In the genomic region with DNA sequence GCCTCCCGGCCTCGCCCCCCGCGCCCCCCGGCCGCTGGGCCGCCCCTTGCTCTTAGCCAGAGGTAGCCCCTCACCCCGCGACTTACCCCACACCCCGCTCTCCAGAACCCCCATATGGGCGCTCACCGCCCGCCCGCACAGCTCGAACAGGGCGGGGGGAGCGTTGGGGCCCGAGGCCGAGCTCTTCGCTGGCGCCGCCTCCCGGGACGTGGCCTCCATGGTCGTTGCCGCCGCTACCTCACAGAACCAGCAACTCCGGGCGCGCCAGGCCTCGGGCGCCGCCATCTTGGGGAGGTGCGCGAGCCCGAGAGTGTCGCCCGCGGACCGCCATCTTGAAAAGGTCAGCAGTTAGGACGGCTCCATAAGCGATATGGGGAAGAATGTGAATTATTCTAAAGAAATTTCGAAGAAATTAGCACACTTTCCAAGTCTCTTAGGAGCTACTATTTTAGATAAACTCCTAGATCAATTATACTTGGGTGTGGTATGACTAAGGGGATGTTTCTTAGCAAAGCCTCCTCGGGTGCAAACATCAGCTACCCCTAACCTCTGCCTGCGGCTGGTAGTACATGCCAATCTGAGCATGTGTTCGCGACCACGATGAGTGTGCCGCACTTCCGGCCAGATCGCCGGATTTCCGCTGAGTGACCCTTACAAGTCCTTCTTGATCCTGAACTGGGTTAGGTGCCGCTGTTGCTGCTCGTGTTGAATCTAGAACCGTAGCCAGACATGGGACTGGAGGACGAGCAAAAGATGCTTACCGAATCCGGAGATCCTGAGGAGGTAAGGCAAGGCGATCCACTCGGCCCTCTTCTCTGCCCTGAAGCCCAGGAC, we compare ENCODE assay signal across 1 cellular context.
TF ChIP-seq lines count a peak whose summit lies in the region.

A gene with protein sequence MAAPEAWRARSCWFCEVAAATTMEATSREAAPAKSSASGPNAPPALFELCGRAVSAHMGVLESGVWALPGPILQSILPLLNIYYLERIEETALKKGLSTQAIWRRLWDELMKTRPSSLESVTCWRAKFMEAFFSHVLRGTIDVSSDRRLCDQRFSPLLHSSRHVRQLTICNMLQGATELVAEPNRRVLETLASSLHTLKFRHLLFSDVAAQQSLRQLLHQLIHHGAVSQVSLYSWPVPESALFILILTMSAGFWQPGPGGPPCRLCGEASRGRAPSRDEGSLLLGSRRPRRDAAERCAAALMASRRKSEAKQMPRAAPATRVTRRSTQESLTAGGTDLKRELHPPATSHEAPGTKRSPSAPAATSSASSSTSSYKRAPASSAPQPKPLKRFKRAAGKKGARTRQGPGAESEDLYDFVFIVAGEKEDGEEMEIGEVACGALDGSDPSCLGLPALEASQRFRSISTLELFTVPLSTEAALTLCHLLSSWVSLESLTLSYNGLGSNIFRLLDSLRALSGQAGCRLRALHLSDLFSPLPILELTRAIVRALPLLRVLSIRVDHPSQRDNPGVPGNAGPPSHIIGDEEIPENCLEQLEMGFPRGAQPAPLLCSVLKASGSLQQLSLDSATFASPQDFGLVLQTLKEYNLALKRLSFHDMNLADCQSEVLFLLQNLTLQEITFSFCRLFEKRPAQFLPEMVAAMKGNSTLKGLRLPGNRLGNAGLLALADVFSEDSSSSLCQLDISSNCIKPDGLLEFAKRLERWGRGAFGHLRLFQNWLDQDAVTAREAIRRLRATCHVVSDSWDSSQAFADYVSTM (minus strand): TSS at position 579 of the 834 bp plus-strand sequence. CDS start 294 bp downstream, at position 285.
Gene UQCRH, plus strand, starts transcription at position 661 of the 834 bp plus-strand sequence. Its CDS starts 69 bp downstream, at position 730.

TF ChIP-seq in SK-N-SH, 30 proteins besides CTCF, POLR2A, EP300 and RAD21 (continued from another document):
- peak; percentile 71; the same call in 1 of the 2 replicates for TF ChIP-seq REST (IDR thresholded peaks at IDR 0.05; ENCODE audit: low read depth, low read length)
- TF ChIP-seq FOSL2 (IDR thresholded peaks at IDR 0.05; ENCODE audit: borderline replicate concordance, low read depth): no peak
- no peak for TF ChIP-seq MEF2A (IDR thresholded peaks at IDR 0.05; ENCODE audit: borderline replicate concordance, low read depth)
- TF ChIP-seq, protein P1, sequence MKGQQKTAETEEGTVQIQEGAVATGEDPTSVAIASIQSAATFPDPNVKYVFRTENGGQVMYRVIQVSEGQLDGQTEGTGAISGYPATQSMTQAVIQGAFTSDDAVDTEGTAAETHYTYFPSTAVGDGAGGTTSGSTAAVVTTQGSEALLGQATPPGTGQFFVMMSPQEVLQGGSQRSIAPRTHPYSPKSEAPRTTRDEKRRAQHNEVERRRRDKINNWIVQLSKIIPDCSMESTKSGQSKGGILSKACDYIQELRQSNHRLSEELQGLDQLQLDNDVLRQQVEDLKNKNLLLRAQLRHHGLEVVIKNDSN (IDR thresholded peaks at IDR 0.05; ENCODE audit: borderline replicate concordance, low read depth): peak; percentile 66; the same call in 1 of the 2 replicates
- TF ChIP-seq YY1 (IDR thresholded peaks at IDR 0.05; ENCODE audit: low read depth): peak; percentile 100
- no peak for TF ChIP-seq NRF1 (IDR thresholded peaks at IDR 0.05; ENCODE audit: low read depth, low read length)
- TF ChIP-seq ELF1 (IDR thresholded peaks at IDR 0.05): peak; percentile 43
- TF ChIP-seq CHD2 (IDR thresholded peaks at IDR 0.05; ENCODE audit: low read length, partially characterized antibody): peak; percentile 10
- TF ChIP-seq, protein P2, sequence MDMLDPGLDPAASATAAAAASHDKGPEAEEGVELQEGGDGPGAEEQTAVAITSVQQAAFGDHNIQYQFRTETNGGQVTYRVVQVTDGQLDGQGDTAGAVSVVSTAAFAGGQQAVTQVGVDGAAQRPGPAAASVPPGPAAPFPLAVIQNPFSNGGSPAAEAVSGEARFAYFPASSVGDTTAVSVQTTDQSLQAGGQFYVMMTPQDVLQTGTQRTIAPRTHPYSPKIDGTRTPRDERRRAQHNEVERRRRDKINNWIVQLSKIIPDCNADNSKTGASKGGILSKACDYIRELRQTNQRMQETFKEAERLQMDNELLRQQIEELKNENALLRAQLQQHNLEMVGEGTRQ (IDR thresholded peaks at IDR 0.05; ENCODE audit: borderline replicate concordance, low read depth, low read length): no peak
- no peak for TF ChIP-seq TEAD4 (IDR thresholded peaks at IDR 0.05; ENCODE audit: borderline replicate concordance, insufficient read depth)
- TF ChIP-seq, protein P3, sequence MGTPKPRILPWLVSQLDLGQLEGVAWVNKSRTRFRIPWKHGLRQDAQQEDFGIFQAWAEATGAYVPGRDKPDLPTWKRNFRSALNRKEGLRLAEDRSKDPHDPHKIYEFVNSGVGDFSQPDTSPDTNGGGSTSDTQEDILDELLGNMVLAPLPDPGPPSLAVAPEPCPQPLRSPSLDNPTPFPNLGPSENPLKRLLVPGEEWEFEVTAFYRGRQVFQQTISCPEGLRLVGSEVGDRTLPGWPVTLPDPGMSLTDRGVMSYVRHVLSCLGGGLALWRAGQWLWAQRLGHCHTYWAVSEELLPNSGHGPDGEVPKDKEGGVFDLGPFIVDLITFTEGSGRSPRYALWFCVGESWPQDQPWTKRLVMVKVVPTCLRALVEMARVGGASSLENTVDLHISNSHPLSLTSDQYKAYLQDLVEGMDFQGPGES (IDR thresholded peaks at IDR 0.05; ENCODE audit: low read depth, low read length): no peak
